ENCODE assay signal across 8 cellular contexts in the genomic region with DNA sequence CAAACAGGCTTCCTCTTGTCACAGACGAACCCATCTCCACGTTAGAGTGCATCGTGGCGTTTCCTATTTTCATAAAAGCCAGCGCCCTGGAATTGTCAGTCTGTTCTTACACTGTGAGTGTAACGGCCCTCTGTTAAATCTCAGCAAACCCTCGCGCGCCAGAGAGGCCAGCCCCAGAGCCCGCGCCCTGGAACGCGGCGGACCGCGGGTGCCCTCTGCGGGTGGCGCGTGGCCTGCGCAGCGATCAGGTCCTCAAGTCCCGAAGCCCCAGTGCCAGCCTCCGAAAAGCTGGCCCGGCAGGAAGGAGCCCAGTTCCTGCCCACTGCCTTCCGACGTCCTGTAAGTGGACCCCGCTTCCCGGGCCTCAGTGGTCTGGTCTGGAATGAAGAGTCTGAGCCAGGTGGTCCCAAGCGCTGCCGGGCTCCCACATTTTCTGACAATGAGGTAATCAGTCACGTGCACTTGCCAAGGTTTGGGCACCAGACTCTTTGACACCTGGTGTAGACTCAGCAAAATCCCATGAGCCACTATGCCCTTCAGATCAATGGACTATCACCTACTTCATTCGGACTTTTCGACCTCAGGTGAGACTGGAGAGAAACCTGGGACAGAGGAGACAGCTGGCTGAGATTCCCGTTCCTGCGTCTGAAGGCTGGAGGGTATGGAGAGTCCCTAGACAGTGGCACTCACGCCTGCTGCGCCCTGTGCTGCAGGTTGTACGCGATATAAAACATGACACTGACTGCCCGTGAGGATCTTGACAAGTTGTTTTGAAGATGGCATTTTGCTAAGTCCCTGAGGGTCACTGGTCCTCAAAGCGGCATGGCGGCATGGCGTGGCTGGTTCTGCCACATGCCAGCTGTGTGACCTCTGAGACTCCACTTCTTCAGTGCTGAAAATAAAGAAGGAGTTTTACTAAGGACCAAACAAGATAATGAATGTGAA.
DNase-seq lines count a peak whose midpoint lies in the region; ATAC-seq and TF ChIP-seq lines count a peak whose summit lies in the region.

No MANE protein-coding gene starts in this region.

- peak; percentile 86 for ATAC-seq in HG02763 (IDR thresholded peaks at IDR 0.05; ENCODE audit: unreplicated experiment)

- peak; percentile 97 for TF ChIP-seq CTCF in VCaP (conservative IDR thresholded peaks at IDR 0.05)
- peak; percentile 72 to 92 (median 92) for TF ChIP-seq CTCF in breast epithelium (IDR thresholded peaks at IDR 0.05)

- H3K4me3 ChIP-seq in breast epithelium: peak overlapping the region; percentile 52 to 76 (median 62)

- H3K36me3 ChIP-seq in breast epithelium: no peaks in the 10 kb centered on the region

- no peak for TF ChIP-seq POLR2A in breast epithelium (IDR thresholded peaks at IDR 0.05)

- peaks cover 0 to 13% of the 10 kb centered on the region in 2 donors for H3K27me3 ChIP-seq in breast epithelium

- H3K9me3 ChIP-seq in breast epithelium: no peaks in the 10 kb centered on the region

- intact Hi-C loops in breast epithelium (cut with DNase I; ENCODE audit: low total_unique reads): no loop called here

- H3K4me1 ChIP-seq in breast epithelium: peaks cover 0 to 9% of the 10 kb centered on the region in 2 donors

- peak; percentile 79 to 85 (median 80) for DNase-seq in NCI-H1417 (lab: John Stamatoyannopoulos, UW)
- DNase-seq in NCI-H1417 treated with DMSO at 0.1 percent for 48 hours (lab: John Stamatoyannopoulos, UW): no peak
- DNase-seq in NCI-H1694 (lab: John Stamatoyannopoulos, UW): peak; percentile 61
- DNase-seq in breast epithelium (ENCODE audit: low spot score in 2 of 2): peak; percentile 80 to 86
- peak; percentile 79 for DNase-seq in inferior parietal cortex (ENCODE audit: extremely low spot score)
- peak; percentile 44 to 71 for DNase-seq in stimulated activated CD4-positive, alpha-beta T cell treated with anti-CD3 and anti-CD28 coated beads, Interleukin-12 subunit alpha, Interleukin-12 subunit beta, amount 100 ng/mL, for 24 hours (ENCODE audit: low read depth in 2 of 2)

- peak overlapping the region; percentile 59; the same call in 1 of the 2 replicates for H3K27ac ChIP-seq in VCaP
- peak overlapping the region in 1 of 2 donors; percentile 29 for H3K27ac ChIP-seq in breast epithelium
